In genomic region chr9:132169672-132170392, GRCh38 we compare ENCODE assay signal across 7 cellular contexts. TPM values are rescaled to one million over a fixed set of nuclear protein-coding genes. Genes with fewer than 3 reads are reported as not detected.
A peak's percentile ranks its signal among the peaks of the same experiment; 100 is the strongest.
DNase-seq lines count a peak whose midpoint lies in the region; ATAC-seq and TF ChIP-seq lines count a peak whose summit lies in the region.

No MANE protein-coding gene starts in this region.

- H3K27ac Mint-ChIP-seq in MCF 10A (ENCODE audit: low read depth, unreplicated experiment): no peak overlapping the region

- CTCF ChIA-PET in MCF 10A (lab: Yijun Ruan, JAX): interaction anchor here (0.6 to 2.4 kb wide), 15 partner anchors 9 to 767 kb away, joined by 3 to 17 read pairs (median 4); no protein-coding TSS in a partner anchor

- H3K9me3 Mint-ChIP-seq in MCF 10A (ENCODE audit: unreplicated experiment): no peaks in the 10 kb centered on the region

- H3K4me1 Mint-ChIP-seq in MCF 10A (ENCODE audit: insufficient read depth, unreplicated experiment): no peaks in the 10 kb centered on the region

- ATAC-seq in left colon: peak; percentile 68
- ATAC-seq in GM21367 (IDR thresholded peaks at IDR 0.05; ENCODE audit: unreplicated experiment): no peak

- no peak overlapping the region for H3K4me3 ChIP-seq in GM12865 (ENCODE audit: low read depth, low read length)
- H3K4me3 ChIP-seq in WI38 (ENCODE audit: low read depth, low read length): no peak overlapping the region

- POLR2A ChIA-PET in MCF 10A (lab: Yijun Ruan, JAX): interaction anchor here (0.5 to 1.3 kb wide), 3 partner anchors 13 to 91 kb away, joined by 3 read pairs; no protein-coding TSS in a partner anchor

- peaks cover 91% of the 10 kb centered on the region for H3K27me3 Mint-ChIP-seq in MCF 10A (ENCODE audit: insufficient read depth, unreplicated experiment)

- no TSS peak for BruUV-seq in MCF 10A (replicated peaks; lab: Mats Ljungman, UMichigan)

- H3K36me3 Mint-ChIP-seq in MCF 10A (ENCODE audit: insufficient read depth, unreplicated experiment): no peaks in the 10 kb centered on the region

- TF ChIP-seq CTCF in GM12865 (IDR thresholded peaks at IDR 0.05; ENCODE audit: insufficient read depth, low read depth, low read length, missing control alignments) (peak; percentile 85), WI38 (IDR thresholded peaks at IDR 0.05; ENCODE audit: low read depth, low read length) (peak; percentile 79), MCF 10A (IDR thresholded peaks at IDR 0.05; ENCODE audit: unreplicated experiment) (peak; percentile 90)

- DNase-seq in GM12865 (ENCODE audit: low read depth) (peak; percentile 70), NCI-H146 treated with DMSO at 0.1 percent for 48 hours (lab: John Stamatoyannopoulos, UW; ENCODE audit: unreplicated experiment) (peak; percentile 11), MCF 10A (ENCODE audit: unreplicated experiment) (peak; percentile 60), left colon (peak; percentile 32 to 51)
- peak; percentile 34 for DNase-seq in stimulated activated CD8-positive, alpha-beta memory T cell treated with anti-CD3 and anti-CD28 coated beads, Interleukin-12 subunit alpha, Interleukin-12 subunit beta, amount 100 ng/mL, for 24 hours (ENCODE audit: extremely low read depth)

- intact Hi-C loops in MCF 10A (cut with micrococcal nuclease) (loop anchor here (1.0 to 10.0 kb wide), 4 partner anchors 66 to 407 kb away; partner anchors contain the start of gene MED27), left colon (cut with DNase I, micrococcal nuclease) (loop anchor here in 1 of 2 donors (10.0 kb wide), 1 partner anchor 65 kb away; no protein-coding TSS in a partner anchor)

- no peak overlapping the region for H3K4me3 Mint-ChIP-seq in MCF 10A (ENCODE audit: unreplicated experiment)

RNA-seq across cellular contexts. Expression of gene NTNG2, which starts 8.0 kb away (rescaled TPM):
- 0.44 TPM in 1 of 2 replicates, not detected in the other for total RNA-seq in MCF 10A (2022)
- total RNA-seq in left colon: 1 to 10 TPM in 1 of 2 donors, under 1 TPM in 1; 0.75 to 1.1 TPM

Comparison
In these comparisons a context has a peak if more than half of its experiments do, and no peak if none do; other contexts are left out.
1. DNase-seq: peak in every context shown above with its lines; median percentile 70 in GM12865; 60 in MCF 10A; 42 in left colon; 34 in stimulated activated CD8-positive, alpha-beta memory T cell treated with anti-CD3 and anti-CD28 coated beads, Interleukin-12 subunit alpha, Interleukin-12 subunit beta, amount 100 ng/mL, for 24 hours; 11 in NCI-H146 treated with DMSO at 0.1 percent for 48 hours.